1 cellular context compared by ENCODE assay signal in the genomic region with DNA sequence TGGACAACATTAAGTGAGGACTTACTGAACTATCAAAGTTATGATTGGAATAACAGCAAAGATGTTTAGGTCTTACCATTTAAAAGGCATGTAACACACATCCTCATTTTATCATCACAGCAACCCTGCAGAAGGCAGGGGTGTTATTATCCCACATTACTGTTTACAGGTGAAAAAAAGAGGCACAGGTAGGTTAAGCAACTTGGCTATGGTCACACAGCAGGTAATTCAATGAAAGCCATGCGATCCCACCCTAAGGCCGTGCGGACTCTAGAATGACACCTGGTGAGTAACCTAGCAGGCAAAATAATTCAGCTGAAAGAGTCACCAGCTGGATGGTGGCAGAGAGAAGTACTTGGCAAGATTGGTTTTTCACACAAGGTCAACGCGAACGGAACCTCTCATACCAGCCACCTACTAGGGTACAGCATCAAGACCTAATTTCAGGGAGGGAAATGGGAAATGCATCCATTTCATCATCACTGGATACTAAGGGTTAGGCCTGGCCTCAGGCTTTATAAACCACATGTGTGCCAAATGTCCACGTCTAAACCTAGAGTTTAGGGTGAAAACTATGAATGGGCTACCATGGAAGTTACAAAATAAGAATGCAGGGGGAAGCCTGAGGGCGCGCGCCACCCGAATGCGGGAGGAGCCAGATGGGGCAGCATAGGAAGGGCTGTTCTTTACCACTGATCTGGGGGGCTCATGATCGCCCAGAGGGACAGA.
TF ChIP-seq lines count a peak whose summit lies in the region.

No MANE protein-coding gene starts in this region.

TF ChIP-seq in H1, 55 proteins besides CTCF, POLR2A, EP300 and RAD21:
- no peak for TF ChIP-seq JUN (IDR thresholded peaks at IDR 0.05; ENCODE audit: low read depth, low read length)
- TF ChIP-seq SUZ12 (IDR thresholded peaks at IDR 0.05; ENCODE audit: low read length), result no peak
- TF ChIP-seq TEAD4 (IDR thresholded peaks at IDR 0.05; ENCODE audit: low read depth, low read length), result no peak
- TF ChIP-seq CREB1 (IDR thresholded peaks at IDR 0.05), result no peak
- TF ChIP-seq ATF3 (IDR thresholded peaks at IDR 0.05; ENCODE audit: insufficient read depth, low read depth, low read length), result no peak
- TF ChIP-seq KDM1A (IDR thresholded peaks at IDR 0.05; ENCODE audit: borderline replicate concordance, low read length), result 0 out of 2 replicates have a peak, but pooled peaks have one; percentile 27
